ENCODE assay signal across 8 cellular contexts in genomic region chr11:1763796-1764661, GRCh38. TPM values are rescaled to one million over a fixed set of nuclear protein-coding genes. Genes with fewer than 3 reads are reported as not detected.
DNase-seq lines count a peak whose midpoint lies in the region; ATAC-seq lines count a peak whose summit lies in the region.

TSS of gene CTSD (minus strand) at chr11:1763927. CDS start at chr11:1763859, 68 bp downstream.

- DNase-seq in Ammon's horn (ENCODE audit: low spot score) (peak; percentile 92), NOMO-1 (lab: John Stamatoyannopoulos, UW; ENCODE audit: unreplicated experiment in 2 of 2) (peak; percentile 63 to 84), midbrain (lab: John Stamatoyannopoulos, UW) (peak; percentile 89)
- DNase-seq in activated CD8-positive, alpha-beta memory T cell treated with anti-CD3 and anti-CD28 coated beads, Interleukin-2, amount 50 U/mL, for 1 hour (ENCODE audit: extremely low read depth) = peak; percentile 34
- DNase-seq in stimulated activated CD8-positive, alpha-beta memory T cell treated with anti-CD3 and anti-CD28 coated beads, Interleukin-15, amount 100 ng/mL, for 48 hours (ENCODE audit: low read depth in 2 of 2) = peak; percentile 84 to 85

- in situ Hi-C loops in endometrial microvascular endothelial cells (cut with HindIII; ENCODE audit: inconsistent ontology term, low pct_unique_long_range_greater_than_20kb, low sequenced_read_pairs) = no loop called here

- peak; percentile 80 for ATAC-seq in GM19035 (IDR thresholded peaks at IDR 0.05; ENCODE audit: unreplicated experiment)
- ATAC-seq in HG03354 (IDR thresholded peaks at IDR 0.05; ENCODE audit: poor library complexity, severe bottlenecking, unreplicated experiment) = peak; percentile 73

RNA-seq across cellular contexts. Expression of gene CTSD, which starts in this region (rescaled TPM):
- 232 TPM for total RNA-seq in endometrial microvascular endothelial cells (ENCODE audit: inconsistent ontology term)

Comparison
In these comparisons a context has a peak if more than half of its experiments do, and no peak if none do; other contexts are left out.
1. Peak in every context shown above with its lines: DNase-seq and ATAC-seq.
2. DNase-seq: peak in every context shown above with its lines; median percentile 92 in Ammon's horn; 89 in midbrain; 84 in stimulated activated CD8-positive, alpha-beta memory T cell treated with anti-CD3 and anti-CD28 coated beads, Interleukin-15, amount 100 ng/mL, for 48 hours; 74 in NOMO-1; 34 in activated CD8-positive, alpha-beta memory T cell treated with anti-CD3 and anti-CD28 coated beads, Interleukin-2, amount 50 U/mL, for 1 hour.